ENCODE assay signal across 21 cellular contexts in the genomic region with DNA sequence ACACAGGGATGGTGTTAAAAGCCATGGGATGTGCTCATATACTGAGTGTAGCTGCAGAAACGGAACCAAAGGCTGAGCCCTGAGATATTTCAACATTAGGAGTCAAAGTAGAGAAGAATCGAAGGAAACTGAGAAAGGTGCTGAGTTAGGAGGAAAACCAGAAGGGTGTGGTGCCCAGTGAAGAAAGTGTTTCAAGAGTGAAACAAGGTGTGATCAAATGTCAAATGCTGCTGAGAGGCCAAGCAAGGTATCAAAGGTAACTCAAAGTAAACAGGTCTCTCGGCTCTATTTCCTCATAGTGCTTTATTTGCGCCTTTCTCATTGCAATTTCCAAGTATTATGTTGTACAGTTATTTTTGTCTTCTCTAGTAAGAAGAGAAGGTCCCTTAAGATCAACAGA.
DNase-seq lines count a peak whose midpoint lies in the region; ATAC-seq, FAIRE-seq and TF ChIP-seq lines count a peak whose summit lies in the region.
"Had no signal": no experiment of that assay in that cellular context is flagged by ENCODE, and none has a peak within 500 bp of the region (broad histone marks: within the 10 kb centered on the region; RNA-seq: fewer than 3 reads in every experiment).

No MANE protein-coding gene starts in this region.

- H2BK15ac ChIP-seq in mesenchymal stem cell (ENCODE audit: low read depth, poor library complexity, severe bottlenecking), result no peak overlapping the region

- FAIRE-seq in H54 (lab: Jason Lieb, UNC), result no peak
- FAIRE-seq: G401.6, GM12878, RCC 7860 had no signal

- H3K4me3 ChIP-seq in mesenchymal stem cell (ENCODE audit: insufficient read depth in 1 of 2, low read depth in 1 of 2, low read length in 2 of 2), result no peak overlapping the region
- no peak overlapping the region for H3K4me3 ChIP-seq in gastrocnemius medialis
- H3K4me3 ChIP-seq: GM12878, HAP-1 had no signal

- no peak overlapping the region for H3K23ac ChIP-seq in mesenchymal stem cell (ENCODE audit: low read length in 2 of 2)

- peaks cover 10% of the 10 kb centered on the region for H3K27me3 Mint-ChIP-seq in activated naive CD8-positive, alpha-beta T cell treated with anti-CD3 and anti-CD28 coated beads for 36 hours
- H3K27me3 Mint-ChIP-seq in activated naive CD8-positive, alpha-beta T cell treated with anti-CD3 and anti-CD28 coated beads, Interleukin-2, amount 50 U/mL, for 24 hours, result peaks cover 3% of the 10 kb centered on the region

- H4K91ac ChIP-seq in mesenchymal stem cell (ENCODE audit: low read length), result no peak overlapping the region

- H3K79me1 ChIP-seq in mesenchymal stem cell (replicated peaks; ENCODE audit: low read length, poor library complexity, severe bottlenecking), result no peaks in the 10 kb centered on the region

- intact Hi-C loops in gastrocnemius medialis (cut with DNase I; ENCODE audit: low total_unique reads), result no loop called here

- no peak overlapping the region for H2BK12ac ChIP-seq in mesenchymal stem cell (ENCODE audit: low read length in 2 of 2)

- H2AFZ ChIP-seq in mesenchymal stem cell (ENCODE audit: low read depth, low read length), result no peak overlapping the region

- TF ChIP-seq POLR2A in H54 (IDR thresholded peaks at IDR 0.05; ENCODE audit: low read depth, low read length), result no peak
- no peak for TF ChIP-seq POLR2A in gastrocnemius medialis (IDR thresholded peaks at IDR 0.05)

- H3K4me3 Mint-ChIP-seq in activated naive CD8-positive, alpha-beta T cell treated with anti-CD3 and anti-CD28 coated beads for 36 hours, result no peak overlapping the region
- no peak overlapping the region for H3K4me3 Mint-ChIP-seq in activated naive CD8-positive, alpha-beta T cell treated with anti-CD3 and anti-CD28 coated beads, Interleukin-2, amount 50 U/mL, for 24 hours

- H3K27me3 ChIP-seq in mesenchymal stem cell (ENCODE audit: control insufficient read depth in 1 of 2, insufficient read depth in 1 of 2, low read length in 2 of 2), result no peaks in the 10 kb centered on the region
- no peaks in the 10 kb centered on the region for H3K27me3 ChIP-seq in gastrocnemius medialis

- WGBS in mesenchymal stem cell, result over 99% methylated on average over 3 of the region's 4 CpGs

- H2AK5ac ChIP-seq in mesenchymal stem cell (ENCODE audit: low read length, severe bottlenecking), result no peak overlapping the region

- TF ChIP-seq CTCF in gastrocnemius medialis (IDR thresholded peaks at IDR 0.05 in 4 of 5, conservative IDR thresholded peaks at IDR 0.05 in 1 of 5), result no peak

- H4K8ac ChIP-seq in mesenchymal stem cell (ENCODE audit: low read length), result no peak overlapping the region

- DNase-seq in activated naive CD8-positive, alpha-beta T cell treated with anti-CD3 and anti-CD28 coated beads for 36 hours, result no peak
- DNase-seq in activated naive CD8-positive, alpha-beta T cell treated with anti-CD3 and anti-CD28 coated beads, Interleukin-2, amount 50 U/mL, for 24 hours, result no peak
- DNase-seq in RPMI8226 (peak; percentile 30), H54 (ENCODE audit: insufficient read length, low spot score) (no peak), mesenchymal stem cell (no peak), gastrocnemius medialis (no peak)
- no peak for DNase-seq in activated CD4-positive, alpha-beta T cell treated with anti-CD3 and anti-CD28 coated beads, Interleukin-2, amount 50 U/mL, for 48 hours
- DNase-seq: DND-41, KBM-7, NCI-H1048, NCI-H1436 treated with DMSO at 0.1 percent for 48 hours, NCI-H2029 treated with DMSO at 0.1 percent for 48 hours, NCI-H510A, NCI-H774, SHP77, SK-N-SH had no signal

- no peak overlapping the region for H2BK120ac ChIP-seq in mesenchymal stem cell (ENCODE audit: low read depth, low read length)

- H3K14ac ChIP-seq in mesenchymal stem cell (ENCODE audit: low read length in 2 of 2), result no peak overlapping the region

- no peak overlapping the region for H3K4me2 ChIP-seq in mesenchymal stem cell (ENCODE audit: low read length, poor library complexity, severe bottlenecking)
- H3K4me2 ChIP-seq: SK-N-SH had no signal

- H3K36me3 Mint-ChIP-seq in activated naive CD8-positive, alpha-beta T cell treated with anti-CD3 and anti-CD28 coated beads for 36 hours, result peaks cover 24% of the 10 kb centered on the region
- no peaks in the 10 kb centered on the region for H3K36me3 Mint-ChIP-seq in activated naive CD8-positive, alpha-beta T cell treated with anti-CD3 and anti-CD28 coated beads, Interleukin-2, amount 50 U/mL, for 24 hours (ENCODE audit: low read depth)

- H3K4me1 Mint-ChIP-seq in activated naive CD8-positive, alpha-beta T cell treated with anti-CD3 and anti-CD28 coated beads for 36 hours, result peaks cover 23% of the 10 kb centered on the region
- H3K4me1 Mint-ChIP-seq in activated naive CD8-positive, alpha-beta T cell treated with anti-CD3 and anti-CD28 coated beads, Interleukin-2, amount 50 U/mL, for 24 hours, result peaks cover 33% of the 10 kb centered on the region

- no peaks in the 10 kb centered on the region for H3K36me3 ChIP-seq in mesenchymal stem cell (ENCODE audit: control insufficient read depth in 1 of 2, insufficient read depth in 2 of 2, low read depth in 1 of 2, low read length in 2 of 2)
- H3K36me3 ChIP-seq in gastrocnemius medialis, result no peaks in the 10 kb centered on the region
- H3K36me3 ChIP-seq: HAP-1 had no signal

- in situ Hi-C loops in gastrocnemius medialis (cut with MboI; ENCODE audit: low sequenced_read_pairs in 4 of 4), result no loop called here

- H3K18ac ChIP-seq in mesenchymal stem cell (ENCODE audit: low read depth in 1 of 2, low read length in 2 of 2), result no peak overlapping the region

- H3K4me1 ChIP-seq in mesenchymal stem cell (ENCODE audit: control insufficient read depth, insufficient read depth, low read depth, low read length) (no peaks in the 10 kb centered on the region), gastrocnemius medialis (no peaks in the 10 kb centered on the region)
- H3K4me1 ChIP-seq: HAP-1 had no signal

- no peaks in the 10 kb centered on the region for H3K9me3 ChIP-seq in mesenchymal stem cell (ENCODE audit: control insufficient read depth, low read length)
- H3K9me3 ChIP-seq in gastrocnemius medialis, result no peaks in the 10 kb centered on the region
- H3K9me3 ChIP-seq: HAP-1, SK-N-SH had no signal

- peaks cover 7% of the 10 kb centered on the region for H3K9me3 Mint-ChIP-seq in activated naive CD8-positive, alpha-beta T cell treated with anti-CD3 and anti-CD28 coated beads for 36 hours
- no peaks in the 10 kb centered on the region for H3K9me3 Mint-ChIP-seq in activated naive CD8-positive, alpha-beta T cell treated with anti-CD3 and anti-CD28 coated beads, Interleukin-2, amount 50 U/mL, for 24 hours

- H2BK5ac ChIP-seq in mesenchymal stem cell (ENCODE audit: low read depth, low read length, poor library complexity, severe bottlenecking), result no peak overlapping the region

- H3K4ac ChIP-seq in mesenchymal stem cell (ENCODE audit: low read depth in 1 of 2, low read length in 2 of 2), result no peak overlapping the region

- ATAC-seq in activated naive CD8-positive, alpha-beta T cell treated with anti-CD3 and anti-CD28 coated beads, Interleukin-2, amount 50 U/mL, for 24 hours, result no peak
- ATAC-seq in esophagus mucosa (peak; percentile 81), gastrocnemius medialis (no peak)
- ATAC-seq: GM12878 had no signal

- no peak overlapping the region for H3K9ac ChIP-seq in mesenchymal stem cell (ENCODE audit: low read length)
- H3K9ac ChIP-seq: SK-N-SH had no signal

- no peak overlapping the region for H3K27ac ChIP-seq in mesenchymal stem cell (ENCODE audit: low read length, poor library complexity, severe bottlenecking)
- H3K27ac ChIP-seq in gastrocnemius medialis, result no peak overlapping the region

- H3K27ac Mint-ChIP-seq in activated naive CD8-positive, alpha-beta T cell treated with anti-CD3 and anti-CD28 coated beads for 36 hours, result peak overlapping the region; percentile 21
- H3K27ac Mint-ChIP-seq in activated naive CD8-positive, alpha-beta T cell treated with anti-CD3 and anti-CD28 coated beads, Interleukin-2, amount 50 U/mL, for 24 hours, result no peak overlapping the region
